ENCODE assay signal across 10 cellular contexts in the genomic region with DNA sequence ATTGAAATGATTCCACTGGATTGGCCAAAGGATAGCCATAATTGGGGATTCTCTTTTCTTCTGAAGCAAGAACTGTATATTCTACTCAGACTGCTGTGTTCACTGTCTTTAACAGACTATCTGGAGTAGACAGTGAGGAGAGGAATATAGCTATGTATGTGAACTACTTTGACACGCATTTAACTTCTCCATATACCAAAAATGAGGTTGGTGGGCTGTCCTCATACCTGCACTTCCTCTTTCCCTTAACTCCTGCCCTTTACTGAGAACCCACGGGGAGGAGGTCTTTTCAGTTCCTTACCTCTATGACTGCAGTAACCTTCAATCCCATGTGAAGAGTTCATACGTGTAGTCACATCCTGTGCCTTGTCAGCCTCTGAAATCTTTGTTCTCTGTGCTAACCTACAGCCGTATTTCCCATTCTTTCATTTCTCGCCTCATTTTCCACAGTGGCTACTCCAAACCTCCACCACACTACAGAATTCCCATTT.
DNase-seq lines count a peak whose midpoint lies in the region; ATAC-seq and TF ChIP-seq lines count a peak whose summit lies in the region.
"Had no signal": no experiment of that assay in that cellular context is flagged by ENCODE, and none has a peak within 500 bp of the region (broad histone marks: within the 10 kb centered on the region; RNA-seq: fewer than 3 reads in every experiment).

No MANE protein-coding gene starts in this region.

- H3K27me3 Mint-ChIP-seq in activated CD4-positive, alpha-beta memory T cell treated with anti-CD3 and anti-CD28 coated beads for 36 hours: no peaks in the 10 kb centered on the region

- no peaks in the 10 kb centered on the region for H3K9me3 Mint-ChIP-seq in activated CD4-positive, alpha-beta memory T cell treated with anti-CD3 and anti-CD28 coated beads for 36 hours

- no peaks in the 10 kb centered on the region for H3K36me3 Mint-ChIP-seq in activated CD4-positive, alpha-beta memory T cell treated with anti-CD3 and anti-CD28 coated beads for 36 hours

- H3K4me1 Mint-ChIP-seq in activated CD4-positive, alpha-beta memory T cell treated with anti-CD3 and anti-CD28 coated beads for 36 hours (ENCODE audit: low read depth): peaks cover 19% of the 10 kb centered on the region

- POLR2A ChIA-PET in activated CD4-positive, alpha-beta memory T cell treated with anti-CD3 and anti-CD28 coated beads for 36 hours (lab: Charles Lee): interaction anchor here (1.2 kb wide), 1 partner anchor 45 kb away, joined by 3 read pairs; no protein-coding TSS in a partner anchor

- intact Hi-C loops in activated CD4-positive, alpha-beta memory T cell treated with anti-CD3 and anti-CD28 coated beads for 36 hours (cut with micrococcal nuclease): loop anchor here (5.0 to 10.0 kb wide), 3 partner anchors 469 to 1019 kb away; partner anchors contain the start of gene POMP

- peak overlapping the region; percentile 62 for H3K27ac Mint-ChIP-seq in activated CD4-positive, alpha-beta memory T cell treated with anti-CD3 and anti-CD28 coated beads for 36 hours

- H3K4me3 Mint-ChIP-seq in activated CD4-positive, alpha-beta memory T cell treated with anti-CD3 and anti-CD28 coated beads for 36 hours: no peak overlapping the region

- in situ Hi-C loops in GM13977 (cut with MboI; ENCODE audit: low pct_unique_long_range_greater_than_20kb, low sequenced_read_pairs, unreplicated experiment): no loop called here

- DNase-seq in GM13977 (ENCODE audit: low spot score) (peak; percentile 30), Ammon's horn (ENCODE audit: low spot score) (no peak)
- DNase-seq in activated CD4-positive, alpha-beta memory T cell treated with anti-CD3 and anti-CD28 coated beads for 36 hours: no peak
- DNase-seq in stimulated activated naive CD4-positive, alpha-beta T cell treated with Interleukin-2 at 50 U/mL for 16 hours (lab: John Stamatoyannopoulos, UW): no peak
- DNase-seq: ovary; stimulated activated CD8-positive, alpha-beta memory T cell treated with anti-CD3 and anti-CD28 coated beads, Interleukin-4, amount 100 ng/mL, for 48 hours had no signal

- ATAC-seq in GM19463 (IDR thresholded peaks at IDR 0.05; ENCODE audit: unreplicated experiment) (peak; percentile 63), HG03108 (IDR thresholded peaks at IDR 0.05; ENCODE audit: unreplicated experiment) (peak; percentile 70), SK-N-SH treated with all-trans-retinoic acid at 6 μM for 48 hours (no peak), esophagus mucosa (no peak)

- CTCF ChIA-PET in activated CD4-positive, alpha-beta memory T cell treated with anti-CD3 and anti-CD28 coated beads for 36 hours (lab: Charles Lee): interaction anchor here (1.2 kb wide), 1 partner anchor 20 kb away, joined by 3 read pairs; no protein-coding TSS in a partner anchor

- no peak for TF ChIP-seq CTCF in GM13977 (IDR thresholded peaks at IDR 0.05; ENCODE audit: extremely low read depth, insufficient read depth, missing control alignments)

TF ChIP-seq in SK-N-SH treated with all-trans-retinoic acid at 6 μM for 48 hours, 23 proteins besides CTCF, POLR2A, EP300 and RAD21:
- TF ChIP-seq BACH2 (CRISPR knock-in tag; IDR thresholded peaks at IDR 0.05; ENCODE audit: borderline replicate concordance): no peak
- no peak for TF ChIP-seq ZFP30 (CRISPR knock-in tag; IDR thresholded peaks at IDR 0.05)
- no peak for TF ChIP-seq PATZ1 (CRISPR knock-in tag; IDR thresholded peaks at IDR 0.05; ENCODE audit: borderline replicate concordance)
- TF ChIP-seq CSDC2 (CRISPR knock-in tag; IDR thresholded peaks at IDR 0.05): no peak
- TF ChIP-seq ZNF70 (CRISPR knock-in tag; IDR thresholded peaks at IDR 0.05): no peak
- no peak for TF ChIP-seq ISL1 (CRISPR knock-in tag; IDR thresholded peaks at IDR 0.05)
- TF ChIP-seq TSHZ2 (CRISPR knock-in tag; IDR thresholded peaks at IDR 0.05): no peak
- TF ChIP-seq PPARA (CRISPR knock-in tag; IDR thresholded peaks at IDR 0.05; ENCODE audit: borderline replicate concordance): no peak
- TF ChIP-seq ESRRG (CRISPR knock-in tag; IDR thresholded peaks at IDR 0.05): no peak
- no peak for TF ChIP-seq CREB5 (CRISPR knock-in tag; IDR thresholded peaks at IDR 0.05; ENCODE audit: low read depth)
TF ChIP-seq in SK-N-SH treated with all-trans-retinoic acid at 6 μM for 48 hours: peak in this region for 0.

Comparison
In these comparisons a context has a peak if more than half of its experiments do, and no peak if none do; other contexts are left out.
1. ATAC-seq: peak in GM19463 (single experiment) and HG03108 (single experiment); none in SK-N-SH treated with all-trans-retinoic acid at 6 μM for 48 hours (single experiment) and esophagus mucosa (single experiment).